ENCODE assay signal across 13 cellular contexts in genomic region chr20:47019106-47019824, GRCh38.
DNase-seq lines count a peak whose midpoint lies in the region; ATAC-seq and TF ChIP-seq lines count a peak whose summit lies in the region.
"Had no signal": no experiment of that assay in that cellular context is flagged by ENCODE, and none has a peak within 500 bp of the region (broad histone marks: within the 10 kb centered on the region; RNA-seq: fewer than 3 reads in every experiment).

No MANE protein-coding gene starts in this region.

- H3K27ac ChIP-seq in tibial nerve = peak overlapping the region in 2 of 4 donors; percentile 65 to 66
- H3K27ac ChIP-seq: ascending aorta, RWPE1 had no signal

- peaks cover 0 to 16% (median 8%) of the 10 kb centered on the region in 4 donors for H3K4me1 ChIP-seq in tibial nerve

- H3K9me3 ChIP-seq in tibial nerve = no peaks in the 10 kb centered on the region
- H3K9me3 ChIP-seq: ascending aorta had no signal

- 23 to 40% methylated on average over 8 of the region's 8 CpGs for WGBS in tibial nerve, 2 donors

- H3K4me3 ChIP-seq in HFF-Myc (replicated peaks; ENCODE audit: low read depth, low read length) = no peak overlapping the region
- no peak overlapping the region for H3K4me3 ChIP-seq in astrocyte of the spinal cord (ENCODE audit: low read depth, low read length)
- H3K4me3 ChIP-seq in tibial nerve = no peak overlapping the region
- H3K4me3 ChIP-seq in H7 (ENCODE audit: insufficient read depth, low read depth, low read length) = no peak overlapping the region
- H3K4me3 ChIP-seq: ascending aorta had no signal

- H3K27me3 ChIP-seq in tibial nerve (no peaks in the 10 kb centered on the region), H7 (ENCODE audit: control insufficient read depth, insufficient read depth, low read length) (no peaks in the 10 kb centered on the region)
- H3K27me3 ChIP-seq: ascending aorta had no signal

- H3K36me3 ChIP-seq in tibial nerve (peaks cover 0 to 32% (median 0%) of the 10 kb centered on the region in 3 donors), H7 (replicated peaks; ENCODE audit: control insufficient read depth, insufficient read depth, low read length) (no peaks in the 10 kb centered on the region)
- H3K36me3 ChIP-seq: ascending aorta had no signal

- peak; percentile 24 for ATAC-seq in left colon

- peak in 1 of 2 donors; percentile 34 for TF ChIP-seq EP300 in tibial nerve (IDR thresholded peaks at IDR 0.05)

- intact Hi-C loops in left colon (cut with DNase I, micrococcal nuclease) = no loop called here

- DNase-seq in HFF-Myc (ENCODE audit: extremely low read depth, low read depth) (peak; percentile 56), astrocyte of the spinal cord (ENCODE audit: low read depth, low spot score) (peak; percentile 36), left colon (peak; percentile 11 to 55), tibial nerve (ENCODE audit: low spot score in 2 of 2) (peak; percentile 16 to 40), H7 (no peak), GDM1 (lab: John Stamatoyannopoulos, UW) (no peak), NCI-H2196 (lab: John Stamatoyannopoulos, UW; ENCODE audit: unreplicated experiment) (no peak)
- DNase-seq in stimulated activated naive CD4-positive, alpha-beta T cell (lab: John Stamatoyannopoulos, UW) = no peak
- DNase-seq: DND-41, erythroblast, NCI-H1694 had no signal

- in situ Hi-C loops in astrocyte of the spinal cord (cut with HindIII; ENCODE audit: low sequenced_read_pairs) = no loop called here

- no peak for TF ChIP-seq CTCF in HFF-Myc (IDR thresholded peaks at IDR 0.05; ENCODE audit: low read depth, low read length, missing control alignments)
- no peak for TF ChIP-seq CTCF in astrocyte of the spinal cord (IDR thresholded peaks at IDR 0.05; ENCODE audit: low read depth, low read length)
- TF ChIP-seq CTCF in tibial nerve (IDR thresholded peaks at IDR 0.05) = no peak

- no peak for TF ChIP-seq POLR2A in tibial nerve (IDR thresholded peaks at IDR 0.05)

Comparison
In these comparisons a context has a peak if more than half of its experiments do, and no peak if none do; other contexts are left out.
1. DNase-seq: peak in HFF-Myc (single experiment), astrocyte of the spinal cord (single experiment), left colon (2 of 2) and tibial nerve (2 of 2); none in H7 (single experiment), GDM1 (single experiment), stimulated activated naive CD4-positive, alpha-beta T cell (0 of 6) and NCI-H2196 (single experiment).